8 cellular contexts compared by ENCODE assay signal in genomic region chr21:13980115-13980662, GRCh38.
DNase-seq lines count a peak whose midpoint lies in the region; ATAC-seq and TF ChIP-seq lines count a peak whose summit lies in the region.
"Not testable (repeated sequence)": the region's sequence is repeated elsewhere in the genome, so short reads cannot be mapped to it uniquely, and the experiment has no call there.

No MANE protein-coding gene starts in this region.

- not testable (repeated sequence) for H3K27me3 ChIP-seq in CD4-positive, alpha-beta T cell (ENCODE audit: control insufficient read depth, insufficient read depth, low read length)

- peak; percentile 87 for ATAC-seq in CD4-positive, alpha-beta T cell (ENCODE audit: poor library complexity)
- peak; percentile 87 for ATAC-seq in GM19372 (IDR thresholded peaks at IDR 0.05; ENCODE audit: low read depth, unreplicated experiment)
- peak; percentile 98 for ATAC-seq in HG03135 (IDR thresholded peaks at IDR 0.05; ENCODE audit: unreplicated experiment)
- ATAC-seq in central memory CD8-positive, alpha-beta T cell (replicated peaks; ENCODE audit: extremely low read depth, poor library complexity, severe bottlenecking): peak; percentile 84
- peak; percentile 97 for ATAC-seq in left lobe of liver

- CTCF ChIA-PET in CD4-positive, alpha-beta T cell (lab: Charles Lee): not testable (repeated sequence)
- CTCF ChIA-PET in activated CD4-positive, alpha-beta T cell treated with anti-CD3 and anti-CD28 coated beads, Interleukin-2, amount 10 ng/mL, durations not matched to agents 7 days and 5 days (lab: Charles Lee): interaction anchor here (0.7 kb wide), 1 partner anchor 290 kb away, joined by 3 read pairs; no protein-coding TSS in a partner anchor

- H3K9me3 Mint-ChIP-seq in CD4-positive, alpha-beta T cell; activated CD4-positive, alpha-beta T cell treated with anti-CD3 and anti-CD28 coated beads, Interleukin-2, amount 10 ng/mL, durations not matched to agents 7 days and 5 days; central memory CD8-positive, alpha-beta T cell: not testable (repeated sequence)

- peaks cover 10% of the 10 kb centered on the region for H3K4me1 Mint-ChIP-seq in CD4-positive, alpha-beta T cell (ENCODE audit: low read depth)
- H3K4me1 Mint-ChIP-seq in activated CD4-positive, alpha-beta T cell treated with anti-CD3 and anti-CD28 coated beads, Interleukin-2, amount 10 ng/mL, durations not matched to agents 7 days and 5 days; central memory CD8-positive, alpha-beta T cell: not testable (repeated sequence)

- intact Hi-C loops in CD4-positive, alpha-beta T cell (cut with DNase I, micrococcal nuclease): loop anchor here in 1 of 2 experiments (5.0 kb wide), 1 partner anchor 237 kb away; the partner anchor contains the start of gene RBM11

- peak overlapping the region; percentile 74 for H3K27ac Mint-ChIP-seq in CD4-positive, alpha-beta T cell
- peak overlapping the region; percentile 81 for H3K27ac Mint-ChIP-seq in activated CD4-positive, alpha-beta T cell treated with anti-CD3 and anti-CD28 coated beads, Interleukin-2, amount 10 ng/mL, durations not matched to agents 7 days and 5 days
- H3K27ac Mint-ChIP-seq in central memory CD8-positive, alpha-beta T cell (ENCODE audit: low read depth): peak overlapping the region; percentile 94

- H3K27ac ChIP-seq in CD4-positive, alpha-beta T cell (ENCODE audit: low read depth, low read length): not testable (repeated sequence)

- not testable (repeated sequence) for H3K9me3 ChIP-seq in CD4-positive, alpha-beta T cell (ENCODE audit: control insufficient read depth, low read length)

- H3K4me3 Mint-ChIP-seq in CD4-positive, alpha-beta T cell: peak overlapping the region; percentile 93
- H3K4me3 Mint-ChIP-seq in activated CD4-positive, alpha-beta T cell treated with anti-CD3 and anti-CD28 coated beads, Interleukin-2, amount 10 ng/mL, durations not matched to agents 7 days and 5 days: peak overlapping the region; percentile 84
- peak overlapping the region; percentile 93 for H3K4me3 Mint-ChIP-seq in central memory CD8-positive, alpha-beta T cell

- peak in 7 of 10 experiments; percentile 10 to 68 (median 52) for DNase-seq in CD4-positive, alpha-beta T cell
- DNase-seq in NCI-H2227 (lab: John Stamatoyannopoulos, UW; ENCODE audit: unreplicated experiment) (peak; percentile 79), left lobe of liver (ENCODE audit: low spot score) (peak; percentile 64)
- peak; percentile 65 for DNase-seq in activated CD4-positive, alpha-beta T cell treated with anti-CD3 and anti-CD28 coated beads, Interleukin-2, amount 10 ng/mL, durations not matched to agents 7 days and 5 days
- DNase-seq in central memory CD8-positive, alpha-beta T cell (ENCODE audit: low spot score in 2 of 2): peak; percentile 47 to 63
- DNase-seq in stimulated activated CD4-positive, alpha-beta T cell treated with anti-CD3 and anti-CD28 coated beads, TNF-alpha, amount 100 ng/mL, for 48 hours (ENCODE audit: low read depth in 3 of 3): peak in 2 of 3 donors; percentile 32 to 36

- peak; percentile 23 for TF ChIP-seq CTCF in CD4-positive, alpha-beta T cell (IDR thresholded peaks at IDR 0.05)

- not testable (repeated sequence) for H3K36me3 Mint-ChIP-seq in CD4-positive, alpha-beta T cell (ENCODE audit: low read depth); activated CD4-positive, alpha-beta T cell treated with anti-CD3 and anti-CD28 coated beads, Interleukin-2, amount 10 ng/mL, durations not matched to agents 7 days and 5 days (ENCODE audit: low read depth); central memory CD8-positive, alpha-beta T cell (ENCODE audit: insufficient read depth)

- POLR2A ChIA-PET in CD4-positive, alpha-beta T cell (lab: Charles Lee); activated CD4-positive, alpha-beta T cell treated with anti-CD3 and anti-CD28 coated beads, Interleukin-2, amount 10 ng/mL, durations not matched to agents 7 days and 5 days (lab: Charles Lee): not testable (repeated sequence)

- H3K27me3 Mint-ChIP-seq in CD4-positive, alpha-beta T cell; activated CD4-positive, alpha-beta T cell treated with anti-CD3 and anti-CD28 coated beads, Interleukin-2, amount 10 ng/mL, durations not matched to agents 7 days and 5 days; central memory CD8-positive, alpha-beta T cell: not testable (repeated sequence)
